ENCODE assay signal across 20 cellular contexts in the genomic region with DNA sequence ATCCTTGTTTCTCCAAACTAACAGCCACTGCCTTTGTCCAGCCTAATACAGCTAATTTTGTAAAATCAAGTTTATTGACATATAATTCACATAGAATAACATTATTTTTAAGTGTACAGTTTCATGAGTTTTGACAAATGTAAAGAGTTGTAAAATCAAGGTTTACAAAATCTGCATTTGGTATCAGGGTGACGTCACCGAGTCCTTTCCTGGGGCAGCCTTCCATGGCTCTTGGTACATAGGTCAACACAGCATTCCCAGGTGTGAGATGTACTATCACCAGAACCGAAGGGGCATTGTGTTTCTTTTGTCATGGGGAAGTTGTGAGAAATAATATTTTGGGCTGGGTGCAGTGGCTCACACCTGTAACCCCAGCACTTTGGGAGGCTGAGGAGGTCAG. TPM values are rescaled to one million over a fixed set of nuclear protein-coding genes. Genes with fewer than 3 reads are reported as not detected.
DNase-seq lines count a peak whose midpoint lies in the region; ATAC-seq and TF ChIP-seq lines count a peak whose summit lies in the region.
"Had no signal": no experiment of that assay in that cellular context is flagged by ENCODE, and none has a peak within 500 bp of the region (broad histone marks: within the 10 kb centered on the region; RNA-seq: fewer than 3 reads in every experiment).

No MANE protein-coding gene starts in this region.

- H3K4me1 Mint-ChIP-seq in endodermal cell, result peaks cover 16% of the 10 kb centered on the region
- H3K4me1 Mint-ChIP-seq: B cell; CD8-positive, alpha-beta memory T cell had no signal

- intact Hi-C loops in cardiac septum (cut with DNase I) (no loop called here), left ventricle myocardium superior (cut with micrococcal nuclease) (no loop called here)

- H3K4me1 ChIP-seq in endodermal cell (ENCODE audit: control insufficient read depth, insufficient read depth, low read length), result no peaks in the 10 kb centered on the region

- TF ChIP-seq CTCF in endodermal cell (conservative IDR thresholded peaks at IDR 0.05), result no peak

- H3K9me3 Mint-ChIP-seq in endodermal cell, result peaks cover 9% of the 10 kb centered on the region
- H3K9me3 Mint-ChIP-seq: CD4-positive, alpha-beta T cell had no signal

- H3K9ac ChIP-seq in endodermal cell (ENCODE audit: extremely low read depth, low read length, poor library complexity, severe bottlenecking), result no peak overlapping the region
- H3K9ac ChIP-seq: BLaER1 had no signal

- H3K4me3 ChIP-seq in endodermal cell (ENCODE audit: low read length), result no peak overlapping the region
- H3K4me3 ChIP-seq: BLaER1, GM12878, GM23338, HAP-1 had no signal

- no peak overlapping the region for H3K27ac Mint-ChIP-seq in endodermal cell
- H3K27ac Mint-ChIP-seq: B cell; CD4-positive, alpha-beta T cell; CD8-positive, alpha-beta memory T cell; GM23338 had no signal

- no peaks in the 10 kb centered on the region for H3K27me3 Mint-ChIP-seq in endodermal cell (ENCODE audit: insufficient read depth)
- H3K27me3 Mint-ChIP-seq: CD4-positive, alpha-beta T cell; CD8-positive, alpha-beta memory T cell had no signal

- no peak overlapping the region for H3K4me3 Mint-ChIP-seq in endodermal cell
- H3K4me3 Mint-ChIP-seq: B cell; CD4-positive, alpha-beta T cell; CD8-positive, alpha-beta memory T cell; GM23338 had no signal

- H3K36me3 Mint-ChIP-seq in endodermal cell (ENCODE audit: low read depth), result peaks cover 1% of the 10 kb centered on the region

- 94 to 100% methylated on average over 2 to 3 of the region's 3 CpGs for WGBS in endodermal cell (ENCODE audit: insufficient coverage in 1 of 2, insufficient read length in 1 of 2), 2 experiments

- DNase-seq in cardiac septum (ENCODE audit: low spot score) (peak; percentile 5), left ventricle myocardium superior (no peak), endodermal cell (peak; percentile 23), mesenteric fat pad (ENCODE audit: low spot score) (peak; percentile 22), CD1c-positive myeloid dendritic cell (ENCODE audit: extremely low spot score) (no peak)
- no peak for DNase-seq in stimulated activated CD4-positive, alpha-beta T cell treated with anti-CD3 and anti-CD28 coated beads, Interleukin-15, amount 100 ng/mL, for 24 hours
- DNase-seq: CD4-positive, alpha-beta T cell; CD8-positive, alpha-beta memory T cell; DMS 273 treated with DMSO at 0.1 percent for 48 hours; DMS79; EL; GDM1 had no signal

- no peaks in the 10 kb centered on the region for H3K36me3 ChIP-seq in endodermal cell (ENCODE audit: control insufficient read depth, insufficient read depth, low read length)
- H3K36me3 ChIP-seq: BLaER1, HAP-1 had no signal

- H3K27me3 ChIP-seq in endodermal cell (ENCODE audit: control insufficient read depth, insufficient read depth, low read length, poor library complexity, severe bottlenecking), result no peaks in the 10 kb centered on the region
- H3K27me3 ChIP-seq: BLaER1 had no signal

- H3K27ac ChIP-seq in endodermal cell (ENCODE audit: low read depth, low read length), result no peak overlapping the region
- H3K27ac ChIP-seq: 22Rv1, BLaER1, C4-2B had no signal

- no peak for ATAC-seq in left ventricle myocardium superior
- ATAC-seq in GM19467 (IDR thresholded peaks at IDR 0.05; ENCODE audit: unreplicated experiment), result no peak
- ATAC-seq: GM12878, GM23338 had no signal

- no peaks in the 10 kb centered on the region for H3K9me3 ChIP-seq in endodermal cell (ENCODE audit: control insufficient read depth, low read length)
- H3K9me3 ChIP-seq: BLaER1, HAP-1 had no signal

RNA-seq across cellular contexts. Expression of a gene that starts 42.9 kb away (rescaled TPM):
- 43.4 TPM for total RNA-seq in cardiac septum
- total RNA-seq in left ventricle myocardium superior, result 47.0 TPM
- total RNA-seq in endodermal cell, result 10 to 100 TPM; 70.9 to 71.7 TPM
- polyA plus RNA-seq in endodermal cell (2013, experiment 1 of 2), result 47.2 TPM
- polyA plus RNA-seq in endodermal cell (2013, experiment 2 of 2), result 44.4 TPM
- 56.2 TPM for total RNA-seq in mesenteric fat pad

RNA-seq across cellular contexts. Expression of a gene that starts 53.6 kb away (rescaled TPM):
- total RNA-seq in cardiac septum (12.5 TPM), left ventricle myocardium superior (11.0 TPM), endodermal cell (10 to 100 TPM; 28.9 to 36.4 TPM), mesenteric fat pad (47.1 TPM)
- 16.3 TPM for polyA plus RNA-seq in endodermal cell (2013, experiment 1 of 2)
- 15.6 TPM for polyA plus RNA-seq in endodermal cell (2013, experiment 2 of 2)

Comparison
In these comparisons a context has a peak if more than half of its experiments do, and no peak if none do; other contexts are left out.
1. DNase-seq: peak in cardiac septum (single experiment), endodermal cell (single experiment) and mesenteric fat pad (single experiment); none in left ventricle myocardium superior (single experiment), stimulated activated CD4-positive, alpha-beta T cell treated with anti-CD3 and anti-CD28 coated beads, Interleukin-15, amount 100 ng/mL, for 24 hours (single experiment) and CD1c-positive myeloid dendritic cell (single experiment).